ENCODE assay signal across 21 cellular contexts in the genomic region with DNA sequence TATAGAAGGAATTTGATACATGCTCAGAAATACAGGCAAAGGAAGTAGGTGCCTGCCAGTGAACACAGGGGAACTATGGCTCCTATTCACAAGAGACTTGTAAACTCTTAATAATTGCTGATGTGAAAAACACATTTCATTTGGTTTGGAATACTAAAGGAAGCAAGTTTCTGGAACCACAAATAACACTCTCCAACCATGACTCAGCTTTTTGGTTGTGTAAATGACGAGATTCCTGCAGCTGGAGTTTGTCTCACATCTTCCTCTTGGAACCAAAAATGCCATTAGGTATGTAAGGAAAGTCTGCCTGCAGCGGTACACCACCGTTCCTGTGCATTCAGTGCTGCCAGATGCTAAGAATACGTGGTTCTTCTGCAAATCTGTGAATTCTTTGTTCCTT. TPM values are rescaled to one million over a fixed set of nuclear protein-coding genes. Genes with fewer than 3 reads are reported as not detected.
"Had no signal": no experiment of that assay in that cellular context is flagged by ENCODE, and none has a peak within 500 bp of the region (broad histone marks: within the 10 kb centered on the region; RNA-seq: fewer than 3 reads in every experiment).

No MANE protein-coding gene starts in this region.

- H3K36me3 ChIP-seq: breast epithelium had no signal

- H3K27me3 ChIP-seq: breast epithelium had no signal

- H3K4me1 ChIP-seq: breast epithelium had no signal

- H3K4me3 ChIP-seq: breast epithelium had no signal

- ATAC-seq: activated CD4-positive, CD25-positive, alpha-beta regulatory T cell treated with anti-CD3 and anti-CD28 coated beads, Interleukin-2, amount 50 U/mL, for 24 hours; left colon; naive thymus-derived CD8-positive, alpha-beta T cell; right cardiac atrium; stimulated activated memory B cell treated with anti-CD40 and anti-IgM and Interleukin-4, amounts not matched to agents 10 μg/mL and 1 μg/mL and 100 μg/mL, for 72 hours had no signal

- H3K27ac ChIP-seq: breast epithelium had no signal

- DNase-seq: activated CD4-positive, alpha-beta T cell treated with anti-CD3 and anti-CD28 coated beads, Interleukin-2, amount 50 U/mL, for 48 hours; aorta; endodermal cell; erythroblast; foreskin fibroblast; head of caudate nucleus; left colon; naive thymus-derived CD8-positive, alpha-beta T cell; nucleus accumbens; stimulated activated CD4-positive, alpha-beta T cell treated with anti-CD3 and anti-CD28 coated beads, Interleukin-1b, Interleukin-23, amount 100 ng/mL, for 48 hours; substantia nigra had no signal

RNA-seq across cellular contexts. Expression of a gene that starts 4.5 kb away (rescaled TPM):
- total RNA-seq: aorta; breast epithelium; chondrocyte; dermis microvascular lymphatic vessel endothelial cell; endodermal cell; left colon; lung microvascular endothelial cell; mononuclear cell; naive thymus-derived CD8-positive, alpha-beta T cell; posterior vena cava; right cardiac atrium; T-helper 2 cell treated with Interferon-gamma antibody and Interleukin-4, amounts not matched to agents 100 ng/mL and 5 ng/mL, for 36 hours had no signal
- polyA plus RNA-seq: aorta; naive thymus-derived CD8-positive, alpha-beta T cell; right cardiac atrium had no signal

RNA-seq across cellular contexts. Expression of a gene that starts 9.7 kb away (rescaled TPM):
- total RNA-seq: aorta; breast epithelium; chondrocyte; dermis microvascular lymphatic vessel endothelial cell; endodermal cell; left colon; lung microvascular endothelial cell; mononuclear cell; naive thymus-derived CD8-positive, alpha-beta T cell; posterior vena cava; right cardiac atrium; T-helper 2 cell treated with Interferon-gamma antibody and Interleukin-4, amounts not matched to agents 100 ng/mL and 5 ng/mL, for 36 hours had no signal
- polyA plus RNA-seq: aorta; naive thymus-derived CD8-positive, alpha-beta T cell; right cardiac atrium had no signal

RNA-seq across cellular contexts. Expression of a gene that starts 20.1 kb away (rescaled TPM):
- total RNA-seq: aorta; breast epithelium; chondrocyte; dermis microvascular lymphatic vessel endothelial cell; endodermal cell; left colon; lung microvascular endothelial cell; mononuclear cell; naive thymus-derived CD8-positive, alpha-beta T cell; posterior vena cava; right cardiac atrium; T-helper 2 cell treated with Interferon-gamma antibody and Interleukin-4, amounts not matched to agents 100 ng/mL and 5 ng/mL, for 36 hours had no signal
- polyA plus RNA-seq: aorta; naive thymus-derived CD8-positive, alpha-beta T cell; right cardiac atrium had no signal

RNA-seq across cellular contexts. Expression of a gene that starts 28.3 kb away (rescaled TPM):
- total RNA-seq: aorta; breast epithelium; chondrocyte; dermis microvascular lymphatic vessel endothelial cell; endodermal cell; left colon; lung microvascular endothelial cell; naive thymus-derived CD8-positive, alpha-beta T cell; posterior vena cava; right cardiac atrium; T-helper 2 cell treated with Interferon-gamma antibody and Interleukin-4, amounts not matched to agents 100 ng/mL and 5 ng/mL, for 36 hours had no signal
- polyA plus RNA-seq: aorta; naive thymus-derived CD8-positive, alpha-beta T cell; right cardiac atrium had no signal
